Comparison of ENCODE assay signal across 8 cellular contexts in the genomic region with DNA sequence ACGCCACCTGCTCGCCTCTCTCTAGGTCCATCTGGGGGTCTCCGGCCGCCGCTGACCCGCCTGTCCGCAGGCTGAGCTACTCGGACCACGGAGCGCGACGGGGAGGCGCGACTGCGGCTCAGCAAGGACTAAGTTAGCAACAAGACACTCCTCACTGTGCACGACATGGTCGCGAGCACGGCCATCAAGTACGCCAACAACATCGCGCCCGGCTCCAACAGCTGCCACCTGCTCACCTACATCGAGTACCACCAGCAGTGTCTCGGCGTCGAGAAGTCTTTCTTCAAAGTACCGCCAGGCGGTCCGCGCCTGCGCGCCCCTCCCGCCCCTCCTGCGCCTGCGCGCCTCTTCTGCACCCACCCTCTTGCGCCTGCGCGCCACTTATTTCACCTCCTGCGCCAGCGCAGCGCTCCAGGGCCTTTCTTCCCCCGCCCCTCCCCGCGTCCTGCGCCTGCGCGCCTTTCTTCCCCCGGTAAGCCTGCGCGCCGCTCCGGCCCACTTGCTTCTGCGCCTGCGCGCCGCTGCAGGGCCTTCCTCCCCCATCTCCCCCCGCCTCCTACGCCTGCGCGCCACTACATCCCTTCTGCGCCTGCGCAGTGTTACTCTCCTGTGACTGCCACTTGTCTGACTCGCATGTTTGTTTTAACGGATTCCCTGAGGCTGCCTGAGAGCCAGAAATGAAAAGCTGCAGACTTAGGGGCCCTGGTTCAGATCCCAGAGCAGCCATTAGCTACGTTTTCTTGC.
DNase-seq lines count a peak whose midpoint lies in the region; ATAC-seq and TF ChIP-seq lines count a peak whose summit lies in the region.

No MANE protein-coding gene starts in this region.

- H3K9me3 Mint-ChIP-seq in activated naive CD8-positive, alpha-beta T cell (ENCODE audit: low read depth) = peaks cover 3% of the 10 kb centered on the region
- H3K9me3 Mint-ChIP-seq in glutamatergic neuron (ENCODE audit: unreplicated experiment) = peaks cover 11% of the 10 kb centered on the region

- H2AFZ ChIP-seq in SK-N-SH (ENCODE audit: low read depth) = peak overlapping the region; percentile 98

- TF ChIP-seq RAD21 in SK-N-SH (IDR thresholded peaks at IDR 0.05; ENCODE audit: low read length) = no peak

- no peaks in the 10 kb centered on the region for H3K9me2 ChIP-seq in SK-N-SH

- H3K79me2 ChIP-seq in SK-N-SH (ENCODE audit: insufficient read depth) = peaks cover 28% of the 10 kb centered on the region

- no peak for TF ChIP-seq EP300 in SK-N-SH (IDR thresholded peaks at IDR 0.05; ENCODE audit: borderline replicate concordance in 1 of 2, low read depth in 1 of 2, low read length in 1 of 2)

- ATAC-seq in HG02571 (IDR thresholded peaks at IDR 0.05; ENCODE audit: unreplicated experiment) (peak; percentile 68), omental fat pad (ENCODE audit: low FRiP score) (peak; percentile 98)

- no peaks in the 10 kb centered on the region for H3K27me3 Mint-ChIP-seq in activated naive CD8-positive, alpha-beta T cell
- H3K27me3 Mint-ChIP-seq in glutamatergic neuron (ENCODE audit: unreplicated experiment) = peaks cover 10% of the 10 kb centered on the region

- peak overlapping the region; percentile 96 for H3K4me3 Mint-ChIP-seq in activated naive CD8-positive, alpha-beta T cell
- peak overlapping the region; percentile 99 for H3K4me3 Mint-ChIP-seq in glutamatergic neuron (ENCODE audit: unreplicated experiment)

- no peaks in the 10 kb centered on the region for H4K20me1 ChIP-seq in SK-N-SH (ENCODE audit: insufficient read depth)

- POLR2A ChIA-PET in GM10248 (lab: Yijun Ruan, JAX) (interaction anchor here (1.2 kb wide), 1 partner anchor 173 kb away, joined by 3 read pairs; a partner anchor contains a TSS), SK-N-SH (lab: Yijun Ruan, JAX) (no interaction called here)

- H3K4me1 ChIP-seq in SK-N-SH (ENCODE audit: control insufficient read depth in 1 of 2, insufficient read depth in 2 of 2, low read depth in 1 of 2, low read length in 1 of 2) (peaks cover 7 to 12% of the 10 kb centered on the region in 2 experiments; a peak in 2 of 4 replicates), testis (no peaks in the 10 kb centered on the region)

- intact Hi-C loops in testis (cut with DNase I; ENCODE audit: low total_unique reads) = no loop called here

- H3K9ac ChIP-seq in SK-N-SH = peak overlapping the region; percentile 84

- no peak for TF ChIP-seq POLR2A in testis (IDR thresholded peaks at IDR 0.05)

- H3K27ac ChIP-seq in SK-N-SH (ENCODE audit: low read depth in 2 of 2, low read length in 1 of 2) (peak overlapping the region; percentile 65 to 79), testis (peak overlapping the region; percentile 68 to 77)

- CTCF ChIA-PET in GM10248 (lab: Yijun Ruan, JAX) = interaction anchor here (1.3 to 2.9 kb wide), 2 partner anchors 19 to 72 kb away, joined by 4 to 14 read pairs; no protein-coding TSS in a partner anchor
- CTCF ChIA-PET in SK-N-SH (lab: Yijun Ruan, JAX) = interaction anchor here (0.6 to 0.8 kb wide), 2 partner anchors 12 to 14 kb away, joined by 3 to 5 read pairs; no protein-coding TSS in a partner anchor

- H3K36me3 ChIP-seq in SK-N-SH (replicated peaks in 1 of 2; ENCODE audit: control insufficient read depth in 1 of 2, insufficient read depth in 2 of 2, low read length in 1 of 2) (no peaks in the 10 kb centered on the region), testis (ENCODE audit: low read depth, missing control alignments) (no peaks in the 10 kb centered on the region)

- H3K9me3 ChIP-seq in SK-N-SH = peaks cover 6% of the 10 kb centered on the region; the same call in 1 of the 2 replicates
- no peaks in the 10 kb centered on the region for H3K9me3 ChIP-seq in testis

- H3F3A ChIP-seq in SK-N-SH (replicated peaks; ENCODE audit: insufficient read depth) = peaks cover 10% of the 10 kb centered on the region

- peaks cover 14% of the 10 kb centered on the region for H3K4me1 Mint-ChIP-seq in activated naive CD8-positive, alpha-beta T cell (ENCODE audit: low read depth)
- H3K4me1 Mint-ChIP-seq in glutamatergic neuron (ENCODE audit: low read depth, unreplicated experiment) = peaks cover 3% of the 10 kb centered on the region

- TF ChIP-seq CTCF in GM10248 (IDR thresholded peaks at IDR 0.05; ENCODE audit: control extremely low read depth, extremely low read depth, low read depth, missing control alignments) (no peak), SK-N-SH (IDR thresholded peaks at IDR 0.05) (0 out of 2 replicates have a peak, but pooled peaks have one; percentile 17), glutamatergic neuron (IDR thresholded peaks at IDR 0.05; ENCODE audit: partially characterized antibody, unreplicated experiment) (peak; percentile 62), omental fat pad (IDR thresholded peaks at IDR 0.05) (peak in 1 of 3 donors; percentile 10), testis (IDR thresholded peaks at IDR 0.05) (peak; percentile 20 to 56 (median 44))

- peak overlapping the region; percentile 93 for H3K27ac Mint-ChIP-seq in activated naive CD8-positive, alpha-beta T cell
- peak overlapping the region; percentile 93 for H3K27ac Mint-ChIP-seq in glutamatergic neuron (ENCODE audit: unreplicated experiment)

- peaks cover 13% of the 10 kb centered on the region for H3K36me3 Mint-ChIP-seq in activated naive CD8-positive, alpha-beta T cell
- peaks cover 14% of the 10 kb centered on the region for H3K36me3 Mint-ChIP-seq in glutamatergic neuron (ENCODE audit: unreplicated experiment)

- H3K4me3 ChIP-seq in SK-N-SH (ENCODE audit: low read depth in 2 of 2, low read length in 1 of 2) (peak overlapping the region; percentile 58 to 98), testis (peak overlapping the region; percentile 69 to 78)

- WGBS in SK-N-SH (ENCODE audit: low lambda C conversion rate) = 1% methylated on average over 48 of the region's 67 CpGs
- WGBS in testis, 2 donors = 0 to 1% methylated on average over 48 to 54 of the region's 67 CpGs

- DNase-seq in GM10248 (ENCODE audit: extremely low spot score) (peak; percentile 100), NCI-H1092 (lab: John Stamatoyannopoulos, UW) (peak; percentile 99), SK-N-SH (peak; percentile 100), glutamatergic neuron (peak; percentile 99), omental fat pad (ENCODE audit: low spot score) (peak; percentile 97), testis (peak; percentile 97)

- H3K27me3 ChIP-seq in SK-N-SH (ENCODE audit: insufficient read depth) = no peaks in the 10 kb centered on the region
- H3K27me3 ChIP-seq in testis = no peaks in the 10 kb centered on the region

- H3K4me2 ChIP-seq in SK-N-SH = peak overlapping the region; percentile 98

TF ChIP-seq in SK-N-SH, 30 proteins besides CTCF, POLR2A, EP300 and RAD21 (continues in another document):
- TF ChIP-seq FOSL2 (IDR thresholded peaks at IDR 0.05; ENCODE audit: borderline replicate concordance, low read depth) = no peak
- TF ChIP-seq SIN3A (IDR thresholded peaks at IDR 0.05; ENCODE audit: borderline replicate concordance, low read depth, low read length) = peak; percentile 73; the same call in 1 of the 2 replicates
- peak; percentile 54; the same call in 1 of the 2 replicates for TF ChIP-seq MXI1 (IDR thresholded peaks at IDR 0.05; ENCODE audit: low read depth, low read length)
- TF ChIP-seq, protein P1, sequence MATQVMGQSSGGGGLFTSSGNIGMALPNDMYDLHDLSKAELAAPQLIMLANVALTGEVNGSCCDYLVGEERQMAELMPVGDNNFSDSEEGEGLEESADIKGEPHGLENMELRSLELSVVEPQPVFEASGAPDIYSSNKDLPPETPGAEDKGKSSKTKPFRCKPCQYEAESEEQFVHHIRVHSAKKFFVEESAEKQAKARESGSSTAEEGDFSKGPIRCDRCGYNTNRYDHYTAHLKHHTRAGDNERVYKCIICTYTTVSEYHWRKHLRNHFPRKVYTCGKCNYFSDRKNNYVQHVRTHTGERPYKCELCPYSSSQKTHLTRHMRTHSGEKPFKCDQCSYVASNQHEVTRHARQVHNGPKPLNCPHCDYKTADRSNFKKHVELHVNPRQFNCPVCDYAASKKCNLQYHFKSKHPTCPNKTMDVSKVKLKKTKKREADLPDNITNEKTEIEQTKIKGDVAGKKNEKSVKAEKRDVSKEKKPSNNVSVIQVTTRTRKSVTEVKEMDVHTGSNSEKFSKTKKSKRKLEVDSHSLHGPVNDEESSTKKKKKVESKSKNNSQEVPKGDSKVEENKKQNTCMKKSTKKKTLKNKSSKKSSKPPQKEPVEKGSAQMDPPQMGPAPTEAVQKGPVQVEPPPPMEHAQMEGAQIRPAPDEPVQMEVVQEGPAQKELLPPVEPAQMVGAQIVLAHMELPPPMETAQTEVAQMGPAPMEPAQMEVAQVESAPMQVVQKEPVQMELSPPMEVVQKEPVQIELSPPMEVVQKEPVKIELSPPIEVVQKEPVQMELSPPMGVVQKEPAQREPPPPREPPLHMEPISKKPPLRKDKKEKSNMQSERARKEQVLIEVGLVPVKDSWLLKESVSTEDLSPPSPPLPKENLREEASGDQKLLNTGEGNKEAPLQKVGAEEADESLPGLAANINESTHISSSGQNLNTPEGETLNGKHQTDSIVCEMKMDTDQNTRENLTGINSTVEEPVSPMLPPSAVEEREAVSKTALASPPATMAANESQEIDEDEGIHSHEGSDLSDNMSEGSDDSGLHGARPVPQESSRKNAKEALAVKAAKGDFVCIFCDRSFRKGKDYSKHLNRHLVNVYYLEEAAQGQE (IDR thresholded peaks at IDR 0.05; ENCODE audit: low read depth, low read length) = no peak
- TF ChIP-seq TAF1 (IDR thresholded peaks at IDR 0.05; ENCODE audit: borderline replicate concordance, low read depth, low read length) = peak; percentile 42
- TF ChIP-seq FOXJ3 (CRISPR knock-in tag; IDR thresholded peaks at IDR 0.05) = no peak
- TF ChIP-seq JUND (IDR thresholded peaks at IDR 0.05) = no peak
- TF ChIP-seq, protein P2, sequence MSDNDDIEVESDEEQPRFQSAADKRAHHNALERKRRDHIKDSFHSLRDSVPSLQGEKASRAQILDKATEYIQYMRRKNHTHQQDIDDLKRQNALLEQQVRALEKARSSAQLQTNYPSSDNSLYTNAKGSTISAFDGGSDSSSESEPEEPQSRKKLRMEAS (IDR thresholded peaks at IDR 0.05; ENCODE audit: low read depth) = peak; percentile 96
- TF ChIP-seq, protein P3, sequence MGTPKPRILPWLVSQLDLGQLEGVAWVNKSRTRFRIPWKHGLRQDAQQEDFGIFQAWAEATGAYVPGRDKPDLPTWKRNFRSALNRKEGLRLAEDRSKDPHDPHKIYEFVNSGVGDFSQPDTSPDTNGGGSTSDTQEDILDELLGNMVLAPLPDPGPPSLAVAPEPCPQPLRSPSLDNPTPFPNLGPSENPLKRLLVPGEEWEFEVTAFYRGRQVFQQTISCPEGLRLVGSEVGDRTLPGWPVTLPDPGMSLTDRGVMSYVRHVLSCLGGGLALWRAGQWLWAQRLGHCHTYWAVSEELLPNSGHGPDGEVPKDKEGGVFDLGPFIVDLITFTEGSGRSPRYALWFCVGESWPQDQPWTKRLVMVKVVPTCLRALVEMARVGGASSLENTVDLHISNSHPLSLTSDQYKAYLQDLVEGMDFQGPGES (IDR thresholded peaks at IDR 0.05; ENCODE audit: low read depth, low read length) = no peak
- no peak for TF ChIP-seq YY1 (IDR thresholded peaks at IDR 0.05; ENCODE audit: low read depth)
- TF ChIP-seq FOXM1 (IDR thresholded peaks at IDR 0.05; ENCODE audit: low read depth) = no peak
- TF ChIP-seq TCF12 (IDR thresholded peaks at IDR 0.05) = no peak
- TF ChIP-seq NFIC (IDR thresholded peaks at IDR 0.05; ENCODE audit: borderline replicate concordance) = no peak

Comparison
In these comparisons a context has a peak if more than half of its experiments do, and no peak if none do; other contexts are left out.
1. Peak in every context shown above with its lines: DNase-seq, ATAC-seq, H3K4me3 ChIP-seq and H3K27ac ChIP-seq.